Comparison of ENCODE assay signal across 15 cellular contexts in the genomic region with DNA sequence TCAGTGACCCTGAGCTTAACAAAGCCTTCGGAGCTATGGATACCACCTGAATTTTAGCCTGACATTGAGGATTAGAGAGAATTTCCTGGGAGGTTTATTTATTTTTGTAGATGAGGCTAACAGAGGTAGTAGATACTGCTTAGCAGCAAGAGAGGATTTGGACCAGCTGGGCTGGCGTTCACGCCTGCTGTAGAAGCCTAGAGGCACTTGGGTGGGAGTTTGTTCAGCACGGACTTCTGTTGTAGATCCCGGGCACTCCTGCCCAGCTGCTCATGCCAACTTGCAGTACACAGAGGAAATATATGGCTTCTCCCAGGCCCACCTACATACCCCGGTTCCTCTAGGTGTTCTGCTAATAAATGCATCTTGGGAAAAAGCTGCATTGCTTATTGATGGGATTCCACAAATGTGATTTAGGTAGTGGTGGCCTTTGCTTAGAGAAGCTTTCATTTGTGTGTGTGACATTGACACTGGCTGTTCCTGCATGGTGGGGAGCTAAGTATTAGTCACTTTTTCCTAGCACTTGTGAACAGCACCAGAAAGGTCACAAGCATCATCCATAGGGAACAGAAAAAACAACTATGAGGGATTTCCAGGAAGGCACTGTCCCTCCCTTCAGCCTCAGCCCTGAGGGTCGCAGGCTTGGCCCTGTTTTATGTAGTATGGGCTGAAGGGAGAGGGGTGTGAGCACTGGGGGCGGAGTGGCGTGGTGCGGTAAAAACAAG.
"Had no signal": no experiment of that assay in that cellular context is flagged by ENCODE, and none has a peak within 500 bp of the region (broad histone marks: within the 10 kb centered on the region; RNA-seq: fewer than 3 reads in every experiment).

No MANE protein-coding gene starts in this region.

- DNase-seq: activated CD4-positive, alpha-beta T cell treated with anti-CD3 and anti-CD28 coated beads for 4 hours; activated naive CD4-positive, alpha-beta T cell treated with anti-CD3 and anti-CD28 coated beads for 36 hours; body of pancreas; central memory CD4-positive, alpha-beta T cell; left colon; mammary epithelial cell; naive B cell; pancreas; stimulated activated CD4-positive, alpha-beta T cell treated with anti-CD3 and anti-CD28 coated beads, Interleukin-2, amount 100 ng/mL, for 48 hours; stimulated activated naive CD4-positive, alpha-beta T cell; T-helper 2 cell had no signal

- H3K9ac ChIP-seq: neural progenitor cell had no signal

- H3K4me3 ChIP-seq: body of pancreas, neural progenitor cell, pancreas, SJSA1, upper lobe of left lung had no signal

- H3K9me3 ChIP-seq: body of pancreas, pancreas, SJSA1, upper lobe of left lung had no signal

- H3K36me3 ChIP-seq: neural progenitor cell, pancreas, SJSA1 had no signal

- H3K27ac Mint-ChIP-seq: activated naive CD4-positive, alpha-beta T cell treated with anti-CD3 and anti-CD28 coated beads for 36 hours; naive B cell; neural progenitor cell; WTC11 had no signal

- H3K9me3 Mint-ChIP-seq: activated naive CD4-positive, alpha-beta T cell treated with anti-CD3 and anti-CD28 coated beads for 36 hours; neural progenitor cell; WTC11 had no signal

- H3K36me3 Mint-ChIP-seq: naive B cell, neural progenitor cell, WTC11 had no signal

- H3K4me1 ChIP-seq: body of pancreas, neural progenitor cell, pancreas had no signal

- H3K4me3 Mint-ChIP-seq: activated naive CD4-positive, alpha-beta T cell treated with anti-CD3 and anti-CD28 coated beads for 36 hours; naive B cell; neural progenitor cell; WTC11 had no signal

- ATAC-seq: body of pancreas, left colon, pancreas, WTC11 had no signal

- H3K27me3 ChIP-seq: body of pancreas, neural progenitor cell, pancreas, SJSA1, upper lobe of left lung had no signal

- H3K4me2 ChIP-seq: neural progenitor cell had no signal

- H3K27ac ChIP-seq: body of pancreas, neural progenitor cell, pancreas, SJSA1, upper lobe of left lung had no signal
